1 cellular context compared by ENCODE assay signal in the genomic region with DNA sequence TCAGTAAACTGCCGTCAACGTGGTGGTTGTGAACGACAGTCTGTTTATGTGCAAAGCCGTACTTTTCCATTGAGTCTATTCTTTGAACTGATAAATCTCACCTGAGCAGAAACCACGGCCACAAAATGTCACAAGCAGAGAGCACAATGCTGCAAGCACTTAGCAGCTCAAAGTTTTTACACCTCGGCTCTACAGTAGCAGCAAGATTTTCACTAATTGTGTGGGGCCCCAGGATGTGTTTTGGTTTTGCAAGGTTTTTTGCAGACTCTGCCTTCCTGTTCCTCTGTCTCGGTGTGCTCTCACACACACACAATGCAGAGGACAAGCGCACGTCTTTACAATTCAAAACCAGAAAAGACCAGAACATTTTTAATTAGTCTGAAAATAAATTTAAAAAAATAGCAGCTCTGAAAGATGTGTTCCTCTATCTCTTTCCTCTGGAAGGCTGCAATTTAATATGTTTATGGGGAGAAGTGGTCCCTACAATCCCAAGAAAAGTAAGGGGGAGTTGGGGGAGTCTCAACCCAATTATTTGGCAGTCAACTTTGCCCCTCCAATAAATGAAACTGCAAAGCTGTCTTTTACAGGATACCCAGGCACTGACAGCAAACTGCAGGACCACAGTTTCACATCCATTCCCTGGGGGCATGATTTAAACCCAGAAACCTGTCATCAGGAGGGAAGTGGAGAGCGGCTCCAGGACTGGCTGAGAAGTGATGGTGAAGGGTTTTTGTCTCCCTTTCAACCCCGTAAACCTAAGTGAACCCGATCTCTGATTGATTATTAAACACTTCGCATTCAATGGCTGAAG.
TF ChIP-seq lines count a peak whose summit lies in the region.

No MANE protein-coding gene starts in this region.

TF ChIP-seq in GM23338, 12 proteins besides CTCF, POLR2A, EP300 and RAD21 (continued from another document):
- TF ChIP-seq, protein P1, sequence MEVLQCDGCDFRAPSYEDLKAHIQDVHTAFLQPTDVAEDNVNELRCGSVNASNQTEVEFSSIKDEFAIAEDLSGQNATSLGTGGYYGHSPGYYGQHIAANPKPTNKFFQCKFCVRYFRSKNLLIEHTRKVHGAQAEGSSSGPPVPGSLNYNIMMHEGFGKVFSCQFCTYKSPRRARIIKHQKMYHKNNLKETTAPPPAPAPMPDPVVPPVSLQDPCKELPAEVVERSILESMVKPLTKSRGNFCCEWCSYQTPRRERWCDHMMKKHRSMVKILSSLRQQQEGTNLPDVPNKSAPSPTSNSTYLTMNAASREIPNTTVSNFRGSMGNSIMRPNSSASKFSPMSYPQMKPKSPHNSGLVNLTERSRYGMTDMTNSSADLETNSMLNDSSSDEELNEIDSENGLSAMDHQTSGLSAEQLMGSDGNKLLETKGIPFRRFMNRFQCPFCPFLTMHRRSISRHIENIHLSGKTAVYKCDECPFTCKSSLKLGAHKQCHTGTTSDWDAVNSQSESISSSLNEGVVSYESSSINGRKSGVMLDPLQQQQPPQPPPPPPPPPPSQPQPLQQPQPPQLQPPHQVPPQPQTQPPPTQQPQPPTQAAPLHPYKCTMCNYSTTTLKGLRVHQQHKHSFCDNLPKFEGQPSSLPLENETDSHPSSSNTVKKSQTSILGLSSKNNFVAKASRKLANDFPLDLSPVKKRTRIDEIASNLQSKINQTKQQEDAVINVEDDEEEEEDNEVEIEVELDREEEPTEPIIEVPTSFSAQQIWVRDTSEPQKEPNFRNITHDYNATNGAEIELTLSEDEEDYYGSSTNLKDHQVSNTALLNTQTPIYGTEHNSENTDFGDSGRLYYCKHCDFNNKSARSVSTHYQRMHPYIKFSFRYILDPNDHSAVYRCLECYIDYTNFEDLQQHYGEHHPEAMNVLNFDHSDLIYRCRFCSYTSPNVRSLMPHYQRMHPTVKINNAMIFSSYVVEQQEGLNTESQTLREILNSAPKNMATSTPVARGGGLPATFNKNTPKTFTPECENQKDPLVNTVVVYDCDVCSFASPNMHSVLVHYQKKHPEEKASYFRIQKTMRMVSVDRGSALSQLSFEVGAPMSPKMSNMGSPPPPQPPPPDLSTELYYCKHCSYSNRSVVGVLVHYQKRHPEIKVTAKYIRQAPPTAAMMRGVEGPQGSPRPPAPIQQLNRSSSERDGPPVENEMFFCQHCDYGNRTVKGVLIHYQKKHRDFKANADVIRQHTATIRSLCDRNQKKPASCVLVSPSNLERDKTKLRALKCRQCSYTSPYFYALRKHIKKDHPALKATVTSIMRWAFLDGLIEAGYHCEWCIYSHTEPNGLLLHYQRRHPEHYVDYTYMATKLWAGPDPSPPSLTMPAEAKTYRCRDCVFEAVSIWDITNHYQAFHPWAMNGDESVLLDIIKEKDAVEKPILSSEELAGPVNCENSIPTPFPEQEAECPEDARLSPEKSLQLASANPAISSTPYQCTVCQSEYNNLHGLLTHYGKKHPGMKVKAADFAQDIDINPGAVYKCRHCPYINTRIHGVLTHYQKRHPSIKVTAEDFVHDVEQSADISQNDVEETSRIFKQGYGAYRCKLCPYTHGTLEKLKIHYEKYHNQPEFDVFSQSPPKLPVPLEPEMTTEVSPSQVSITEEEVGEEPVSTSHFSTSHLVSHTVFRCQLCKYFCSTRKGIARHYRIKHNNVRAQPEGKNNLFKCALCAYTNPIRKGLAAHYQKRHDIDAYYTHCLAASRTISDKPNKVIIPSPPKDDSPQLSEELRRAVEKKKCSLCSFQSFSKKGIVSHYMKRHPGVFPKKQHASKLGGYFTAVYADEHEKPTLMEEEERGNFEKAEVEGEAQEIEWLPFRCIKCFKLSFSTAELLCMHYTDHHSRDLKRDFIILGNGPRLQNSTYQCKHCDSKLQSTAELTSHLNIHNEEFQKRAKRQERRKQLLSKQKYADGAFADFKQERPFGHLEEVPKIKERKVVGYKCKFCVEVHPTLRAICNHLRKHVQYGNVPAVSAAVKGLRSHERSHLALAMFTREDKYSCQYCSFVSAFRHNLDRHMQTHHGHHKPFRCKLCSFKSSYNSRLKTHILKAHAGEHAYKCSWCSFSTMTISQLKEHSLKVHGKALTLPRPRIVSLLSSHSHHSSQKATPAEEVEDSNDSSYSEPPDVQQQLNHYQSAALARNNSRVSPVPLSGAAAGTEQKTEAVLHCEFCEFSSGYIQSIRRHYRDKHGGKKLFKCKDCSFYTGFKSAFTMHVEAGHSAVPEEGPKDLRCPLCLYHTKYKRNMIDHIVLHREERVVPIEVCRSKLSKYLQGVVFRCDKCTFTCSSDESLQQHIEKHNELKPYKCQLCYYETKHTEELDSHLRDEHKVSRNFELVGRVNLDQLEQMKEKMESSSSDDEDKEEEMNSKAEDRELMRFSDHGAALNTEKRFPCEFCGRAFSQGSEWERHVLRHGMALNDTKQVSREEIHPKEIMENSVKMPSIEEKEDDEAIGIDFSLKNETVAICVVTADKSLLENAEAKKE (CRISPR knock-in tag; IDR thresholded peaks at IDR 0.05): no peak
- no peak for TF ChIP-seq ZNF114 (CRISPR knock-in tag; IDR thresholded peaks at IDR 0.05)
- TF ChIP-seq, protein P2, sequence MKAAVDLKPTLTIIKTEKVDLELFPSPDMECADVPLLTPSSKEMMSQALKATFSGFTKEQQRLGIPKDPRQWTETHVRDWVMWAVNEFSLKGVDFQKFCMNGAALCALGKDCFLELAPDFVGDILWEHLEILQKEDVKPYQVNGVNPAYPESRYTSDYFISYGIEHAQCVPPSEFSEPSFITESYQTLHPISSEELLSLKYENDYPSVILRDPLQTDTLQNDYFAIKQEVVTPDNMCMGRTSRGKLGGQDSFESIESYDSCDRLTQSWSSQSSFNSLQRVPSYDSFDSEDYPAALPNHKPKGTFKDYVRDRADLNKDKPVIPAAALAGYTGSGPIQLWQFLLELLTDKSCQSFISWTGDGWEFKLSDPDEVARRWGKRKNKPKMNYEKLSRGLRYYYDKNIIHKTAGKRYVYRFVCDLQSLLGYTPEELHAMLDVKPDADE (IDR thresholded peaks at IDR 0.05): no peak
- TF ChIP-seq JUNB (IDR thresholded peaks at IDR 0.05; ENCODE audit: unreplicated experiment): no peak
- TF ChIP-seq STAT1 (IDR thresholded peaks at IDR 0.05; ENCODE audit: unreplicated experiment): no peak
